In the genomic region with DNA sequence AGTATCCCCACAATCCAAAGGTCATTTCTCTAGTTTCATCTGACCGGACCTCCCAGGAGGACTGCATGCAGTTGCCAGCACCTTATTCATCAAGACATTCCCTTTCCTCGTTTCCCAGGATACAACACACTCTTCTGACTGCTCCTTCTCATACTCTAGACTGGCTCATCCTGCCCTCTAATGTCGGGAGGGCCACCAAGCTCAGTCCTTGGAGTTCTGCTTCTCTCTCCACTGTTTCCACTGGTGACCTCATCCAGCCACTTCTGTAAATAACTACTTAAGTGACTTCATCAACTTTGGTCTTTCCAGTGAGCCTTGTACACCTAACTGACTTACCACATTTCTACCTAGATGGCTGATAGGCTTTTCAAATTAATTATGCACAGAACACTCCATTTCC, we compare ENCODE assay signal across 15 cellular contexts.
DNase-seq lines count a peak whose midpoint lies in the region; ATAC-seq and TF ChIP-seq lines count a peak whose summit lies in the region.
"Had no signal": no experiment of that assay in that cellular context is flagged by ENCODE, and none has a peak within 500 bp of the region (broad histone marks: within the 10 kb centered on the region; RNA-seq: fewer than 3 reads in every experiment).

No MANE protein-coding gene starts in this region.

- no peaks in the 10 kb centered on the region for H3K4me1 Mint-ChIP-seq in endodermal cell
- H3K4me1 Mint-ChIP-seq: central memory CD8-positive, alpha-beta T cell had no signal

- H3K9me3 ChIP-seq in endodermal cell (ENCODE audit: control insufficient read depth, low read length) (no peaks in the 10 kb centered on the region), mucosa of descending colon (no peaks in the 10 kb centered on the region)

- H3K9me3 Mint-ChIP-seq in endodermal cell, result no peaks in the 10 kb centered on the region
- H3K9me3 Mint-ChIP-seq: activated T-helper 1 cell treated with anti-CD3 and anti-CD28 coated beads, Interleukin-12 subunit alpha, Interleukin-12 subunit beta, Interleukin-2, Interleukin-4 antibody, amounts not matched to agents 30 ng/mL and 10 ng/mL and 1 ng/mL, durations not matched to agents 14 hours and 24 hours and 36 hours; central memory CD8-positive, alpha-beta T cell; effector memory CD8-positive, alpha-beta T cell had no signal

- whole genome bisulfite sequencing in endodermal cell (ENCODE audit: insufficient coverage in 1 of 2, insufficient read length in 1 of 2), 2 experiments, result 67 to 74% methylated on average over 1 to 3 of the region's 3 CpGs

- peaks cover 11% of the 10 kb centered on the region for H3K27me3 Mint-ChIP-seq in endodermal cell (ENCODE audit: insufficient read depth)

- H3K4me3 Mint-ChIP-seq in endodermal cell, result no peak overlapping the region
- H3K4me3 Mint-ChIP-seq: activated CD8-positive, alpha-beta T cell treated with anti-CD3 and anti-CD28 coated beads, Interleukin-2, amount 10 ng/mL, durations not matched to agents 7 days and 5 days; activated T-helper 1 cell treated with anti-CD3 and anti-CD28 coated beads, Interleukin-12 subunit alpha, Interleukin-12 subunit beta, Interleukin-2, Interleukin-4 antibody, amounts not matched to agents 30 ng/mL and 10 ng/mL and 1 ng/mL, durations not matched to agents 14 hours and 24 hours and 36 hours; central memory CD8-positive, alpha-beta T cell; effector memory CD8-positive, alpha-beta T cell had no signal

- H3K27ac Mint-ChIP-seq in endodermal cell, result no peak overlapping the region
- H3K27ac Mint-ChIP-seq: activated CD8-positive, alpha-beta T cell treated with anti-CD3 and anti-CD28 coated beads, Interleukin-2, amount 10 ng/mL, durations not matched to agents 7 days and 5 days; activated T-helper 1 cell treated with anti-CD3 and anti-CD28 coated beads, Interleukin-12 subunit alpha, Interleukin-12 subunit beta, Interleukin-2, Interleukin-4 antibody, amounts not matched to agents 30 ng/mL and 10 ng/mL and 1 ng/mL, durations not matched to agents 14 hours and 24 hours and 36 hours; effector memory CD8-positive, alpha-beta T cell had no signal

- TF ChIP-seq CTCF in endodermal cell (conservative IDR thresholded peaks at IDR 0.05) (peak; percentile 21), mucosa of descending colon (IDR thresholded peaks at IDR 0.05) (no peak)

- no peaks in the 10 kb centered on the region for H3K36me3 Mint-ChIP-seq in endodermal cell (ENCODE audit: low read depth)

- peaks cover 11% of the 10 kb centered on the region for H3K27me3 ChIP-seq in endodermal cell (ENCODE audit: control insufficient read depth, insufficient read depth, low read length, poor library complexity, severe bottlenecking)

- no peak overlapping the region for H3K27ac ChIP-seq in endodermal cell (ENCODE audit: low read depth, low read length)
- H3K27ac ChIP-seq: C4-2B, parathyroid adenoma had no signal

- peak; percentile 22 for DNase-seq in Daoy (ENCODE audit: low read depth)
- peak; percentile 70 for DNase-seq in HT-29 (ENCODE audit: low spot score)
- DNase-seq in endodermal cell, result no peak
- no peak for DNase-seq in mucosa of descending colon
- DNase-seq in activated CD4-positive, alpha-beta T cell treated with anti-CD3 and anti-CD28 coated beads, Interleukin-2, amount 50 U/mL, for 4 hours, result no peak
- DNase-seq in DMS79 treated with DMSO at 0.1 percent for 48 hours (lab: John Stamatoyannopoulos, UW), result no peak
- DNase-seq: activated CD8-positive, alpha-beta T cell treated with anti-CD3 and anti-CD28 coated beads, Interleukin-2, amount 10 ng/mL, durations not matched to agents 7 days and 5 days; effector memory CD8-positive, alpha-beta T cell; NCI-H2081 had no signal

- ATAC-seq in mucosa of descending colon (peak; percentile 68), GM19328 (IDR thresholded peaks at IDR 0.05; ENCODE audit: unreplicated experiment) (no peak)
- ATAC-seq in activated CD4-positive, CD25-positive, alpha-beta regulatory T cell treated with anti-CD3 and anti-CD28 coated beads, Interleukin-2, amount 50 U/mL, for 24 hours, result no peak
- ATAC-seq: activated CD8-positive, alpha-beta T cell treated with anti-CD3 and anti-CD28 coated beads, Interleukin-2, amount 10 ng/mL, durations not matched to agents 7 days and 5 days; effector memory CD8-positive, alpha-beta T cell had no signal

- H3K4me1 ChIP-seq in endodermal cell (ENCODE audit: control insufficient read depth, insufficient read depth, low read length) (no peaks in the 10 kb centered on the region), mucosa of descending colon (ENCODE audit: low read depth) (no peaks in the 10 kb centered on the region)
- H3K4me1 ChIP-seq: parathyroid adenoma had no signal

- H3K4me3 ChIP-seq in endodermal cell (ENCODE audit: low read length) (no peak overlapping the region), mucosa of descending colon (no peak overlapping the region)

- no peaks in the 10 kb centered on the region for H3K36me3 ChIP-seq in endodermal cell (ENCODE audit: control insufficient read depth, insufficient read depth, low read length)
- no peaks in the 10 kb centered on the region for H3K36me3 ChIP-seq in mucosa of descending colon (ENCODE audit: low read depth)

- no peak overlapping the region for H3K9ac ChIP-seq in endodermal cell (ENCODE audit: extremely low read depth, low read length, poor library complexity, severe bottlenecking)
- H3K9ac ChIP-seq: parathyroid adenoma had no signal

- intact Hi-C loops in mucosa of descending colon (cut with DNase I, micrococcal nuclease), result no loop called here

Comparison
In these comparisons a context has a peak if more than half of its experiments do, and no peak if none do; other contexts are left out.
1. DNase-seq: peak in Daoy (single experiment) and HT-29 (single experiment); none in endodermal cell (single experiment), mucosa of descending colon (0 of 3), activated CD4-positive, alpha-beta T cell treated with anti-CD3 and anti-CD28 coated beads, Interleukin-2, amount 50 U/mL, for 4 hours (0 of 2) and DMS79 treated with DMSO at 0.1 percent for 48 hours (single experiment).